ENCODE assay signal across 27 cellular contexts in genomic region chr6:169963581-169964297, GRCh38.
A peak's percentile ranks its signal among the peaks of the same experiment; 100 is the strongest.
DNase-seq lines count a peak whose midpoint lies in the region; ATAC-seq and TF ChIP-seq lines count a peak whose summit lies in the region.
"Had no signal": no experiment of that assay in that cellular context is flagged by ENCODE, and none has a peak within 500 bp of the region (broad histone marks: within the 10 kb centered on the region; RNA-seq: fewer than 3 reads in every experiment).

No MANE protein-coding gene starts in this region.

- H3K4me1 ChIP-seq in colonic mucosa (no peaks in the 10 kb centered on the region), neuron (ENCODE audit: insufficient read depth, low read length) (peaks cover 4% of the 10 kb centered on the region), upper lobe of right lung (peaks cover 4% of the 10 kb centered on the region)

- H3K4me3 Mint-ChIP-seq in activated T-cell treated with anti-CD3 and anti-CD28 coated beads, Interleukin-2, amount 50 U/mL, for 24 hours, result no peak overlapping the region
- H3K4me3 Mint-ChIP-seq in activated T-cell treated with anti-CD3 and anti-CD28 coated beads, Interleukin-2, amount 50 U/mL, for 4 hours, result no peak overlapping the region
- H3K4me3 Mint-ChIP-seq: activated naive CD4-positive, alpha-beta T cell treated with anti-CD3 and anti-CD28 coated beads, Interleukin-2, amount 10 ng/mL, durations not matched to agents 7 days and 5 days; memory B cell had no signal

- H2AFZ ChIP-seq in neuron (ENCODE audit: low read depth, low read length), result peak overlapping the region; percentile 10
- H2AFZ ChIP-seq: GM23248 had no signal

- no peak for TF ChIP-seq CTCF in colonic mucosa (IDR thresholded peaks at IDR 0.05)
- no peak for TF ChIP-seq CTCF in upper lobe of right lung (IDR thresholded peaks at IDR 0.05)

- H3K9me3 ChIP-seq in colonic mucosa (no peaks in the 10 kb centered on the region), neuron (ENCODE audit: low read length) (peaks cover 7% of the 10 kb centered on the region), upper lobe of right lung (no peaks in the 10 kb centered on the region)
- H3K9me3 ChIP-seq: ovary, tibial nerve had no signal

- H3K9me3 Mint-ChIP-seq in activated T-cell treated with anti-CD3 and anti-CD28 coated beads, Interleukin-2, amount 50 U/mL, for 24 hours, result no peaks in the 10 kb centered on the region
- H3K9me3 Mint-ChIP-seq in activated T-cell treated with anti-CD3 and anti-CD28 coated beads, Interleukin-2, amount 50 U/mL, for 4 hours, result no peaks in the 10 kb centered on the region
- H3K9me3 Mint-ChIP-seq: activated naive CD4-positive, alpha-beta T cell treated with anti-CD3 and anti-CD28 coated beads, Interleukin-2, amount 10 ng/mL, durations not matched to agents 7 days and 5 days; activated T-cell treated with anti-CD3 and anti-CD28 coated beads, Interleukin-2, amount 50 U/mL, for 72 hours; CD8-positive, alpha-beta memory T cell; memory B cell; stimulated activated naive CD8-positive, alpha-beta T cell treated with anti-CD3 and anti-CD28 coated beads, Interleukin-15, Interleukin-2, amounts not matched to agents 100 ng/mL and 50 ng/mL, for 24 hours had no signal

- ATAC-seq in upper lobe of right lung (no peak), HG03432 (IDR thresholded peaks at IDR 0.05; ENCODE audit: unreplicated experiment) (no peak)
- ATAC-seq in activated T-cell treated with anti-CD3 and anti-CD28 coated beads, Interleukin-2, amount 50 U/mL, for 4 hours, result no peak
- ATAC-seq: activated T-cell treated with anti-CD3 and anti-CD28 coated beads, Interleukin-2, amount 50 U/mL, for 72 hours; right cardiac atrium; Right ventricle myocardium inferior had no signal

- H3K36me3 ChIP-seq in colonic mucosa, result no peaks in the 10 kb centered on the region
- H3K36me3 ChIP-seq in neuron (ENCODE audit: insufficient read depth, low read length), result no peaks in the 10 kb centered on the region
- no peaks in the 10 kb centered on the region for H3K36me3 ChIP-seq in upper lobe of right lung
- H3K36me3 ChIP-seq: ovary, tibial nerve had no signal

- H3K4me3 ChIP-seq in colonic mucosa (no peak overlapping the region), neuron (ENCODE audit: low read length) (no peak overlapping the region), upper lobe of right lung (no peak overlapping the region)
- H3K4me3 ChIP-seq: dorsolateral prefrontal cortex, GM23248, ovary, tibial nerve had no signal

- peaks cover 34% of the 10 kb centered on the region for H3K27me3 Mint-ChIP-seq in activated T-cell treated with anti-CD3 and anti-CD28 coated beads, Interleukin-2, amount 50 U/mL, for 24 hours
- peaks cover 7% of the 10 kb centered on the region for H3K27me3 Mint-ChIP-seq in activated T-cell treated with anti-CD3 and anti-CD28 coated beads, Interleukin-2, amount 50 U/mL, for 4 hours (ENCODE audit: low read depth)
- H3K27me3 Mint-ChIP-seq: stimulated activated naive CD8-positive, alpha-beta T cell treated with anti-CD3 and anti-CD28 coated beads, Interleukin-15, Interleukin-2, amounts not matched to agents 100 ng/mL and 50 ng/mL, for 24 hours had no signal

- H3K36me3 Mint-ChIP-seq in activated T-cell treated with anti-CD3 and anti-CD28 coated beads, Interleukin-2, amount 50 U/mL, for 24 hours (ENCODE audit: low read depth), result no peaks in the 10 kb centered on the region
- no peaks in the 10 kb centered on the region for H3K36me3 Mint-ChIP-seq in activated T-cell treated with anti-CD3 and anti-CD28 coated beads, Interleukin-2, amount 50 U/mL, for 4 hours (ENCODE audit: insufficient read depth)
- H3K36me3 Mint-ChIP-seq: activated naive CD4-positive, alpha-beta T cell treated with anti-CD3 and anti-CD28 coated beads, Interleukin-2, amount 10 ng/mL, durations not matched to agents 7 days and 5 days; CD8-positive, alpha-beta memory T cell; memory B cell had no signal

- intact Hi-C loops in colonic mucosa (cut with DNase I), result no loop called here
- intact Hi-C loops in upper lobe of right lung (cut with DNase I), result no loop called here

- H3K27me3 ChIP-seq in colonic mucosa, result no peaks in the 10 kb centered on the region
- H3K27me3 ChIP-seq in neuron (ENCODE audit: insufficient read depth, low read length), result peaks cover 2% of the 10 kb centered on the region
- H3K27me3 ChIP-seq in upper lobe of right lung, result peaks cover 20% of the 10 kb centered on the region
- H3K27me3 ChIP-seq: ovary had no signal

- H3K4me1 Mint-ChIP-seq in activated T-cell treated with anti-CD3 and anti-CD28 coated beads, Interleukin-2, amount 50 U/mL, for 24 hours (ENCODE audit: low read depth), result peaks cover 16% of the 10 kb centered on the region
- peaks cover 14% of the 10 kb centered on the region for H3K4me1 Mint-ChIP-seq in activated T-cell treated with anti-CD3 and anti-CD28 coated beads, Interleukin-2, amount 50 U/mL, for 4 hours (ENCODE audit: low read depth)

- peak; percentile 1 to 7 for DNase-seq in activated T-cell treated with anti-CD3 and anti-CD28 coated beads, Interleukin-2, amount 50 U/mL, for 48 hours
- no peak for DNase-seq in activated T-cell treated with anti-CD3 and anti-CD28 coated beads, Interleukin-2, amount 50 U/mL, for 24 hours
- DNase-seq in colonic mucosa (peak; percentile 2), upper lobe of right lung (peak; percentile 59), cerebellar nuclear complex (lab: John Stamatoyannopoulos, UW) (no peak)
- no peak for DNase-seq in activated T-cell treated with anti-CD3 and anti-CD28 coated beads, Interleukin-2, amount 50 U/mL, for 4 hours
- DNase-seq: activated CD4-positive, CD25-positive, alpha-beta regulatory T cell; activated naive CD4-positive, alpha-beta T cell treated with anti-CD3 and anti-CD28 coated beads, Interleukin-2, amount 10 ng/mL, durations not matched to agents 7 days and 5 days; activated T-cell treated with anti-CD3 and anti-CD28 coated beads, Interleukin-2, amount 50 U/mL, for 72 hours; CD8-positive, alpha-beta memory T cell; GM23248; KG1; MM.1S; NCI-H1417; NCI-H2107; NCI-H446; right cardiac atrium; SW 1271; T1000 had no signal

- no peak overlapping the region for H3K9ac ChIP-seq in colonic mucosa (ENCODE audit: low read depth in 2 of 2, low read length in 2 of 2)
- H3K9ac ChIP-seq: GM23248 had no signal

- H3K27ac Mint-ChIP-seq in activated T-cell treated with anti-CD3 and anti-CD28 coated beads, Interleukin-2, amount 50 U/mL, for 24 hours, result no peak overlapping the region
- H3K27ac Mint-ChIP-seq: activated naive CD4-positive, alpha-beta T cell treated with anti-CD3 and anti-CD28 coated beads, Interleukin-2, amount 10 ng/mL, durations not matched to agents 7 days and 5 days; activated T-cell treated with anti-CD3 and anti-CD28 coated beads, Interleukin-2, amount 50 U/mL, for 72 hours; memory B cell; stimulated activated naive CD8-positive, alpha-beta T cell treated with anti-CD3 and anti-CD28 coated beads, Interleukin-15, Interleukin-2, amounts not matched to agents 100 ng/mL and 50 ng/mL, for 24 hours had no signal

- H3K27ac ChIP-seq in colonic mucosa (no peak overlapping the region), upper lobe of right lung (no peak overlapping the region)
- H3K27ac ChIP-seq: dorsolateral prefrontal cortex, GM23248, ovary, tibial nerve had no signal

Comparison
In these comparisons a context has a peak if more than half of its experiments do, and no peak if none do; other contexts are left out.
1. DNase-seq: peak in activated T-cell treated with anti-CD3 and anti-CD28 coated beads, Interleukin-2, amount 50 U/mL, for 48 hours (2 of 2), colonic mucosa (single experiment) and upper lobe of right lung (single experiment); none in activated T-cell treated with anti-CD3 and anti-CD28 coated beads, Interleukin-2, amount 50 U/mL, for 24 hours (single experiment), cerebellar nuclear complex (0 of 2) and activated T-cell treated with anti-CD3 and anti-CD28 coated beads, Interleukin-2, amount 50 U/mL, for 4 hours (single experiment).